Comparison of ENCODE assay signal across 8 cellular contexts in genomic region chr19:19053508-19054314, GRCh38. TPM values are rescaled to one million over a fixed set of nuclear protein-coding genes. Genes with fewer than 3 reads are reported as not detected.
DNase-seq lines count a peak whose midpoint lies in the region; ATAC-seq and TF ChIP-seq lines count a peak whose summit lies in the region.

No MANE protein-coding gene starts in this region.

- H3K9me3 Mint-ChIP-seq in naive thymus-derived CD4-positive, alpha-beta T cell = no peaks in the 10 kb centered on the region

- H3K27me3 Mint-ChIP-seq in naive thymus-derived CD4-positive, alpha-beta T cell = no peaks in the 10 kb centered on the region

- no peaks in the 10 kb centered on the region for H3K4me1 Mint-ChIP-seq in naive thymus-derived CD4-positive, alpha-beta T cell

- CTCF ChIA-PET in naive thymus-derived CD4-positive, alpha-beta T cell (lab: Charles Lee) = interaction anchor here (0.7 to 2.1 kb wide), 10 partner anchors 12 to 121 kb away, joined by 3 to 10 read pairs (median 5); no protein-coding TSS in a partner anchor

- no peak overlapping the region for H3K27ac Mint-ChIP-seq in naive thymus-derived CD4-positive, alpha-beta T cell

- no peaks in the 10 kb centered on the region for H3K9me3 ChIP-seq in naive thymus-derived CD4-positive, alpha-beta T cell (ENCODE audit: control insufficient read depth in 2 of 3, low read length in 3 of 3)
- H3K9me3 ChIP-seq in tibial artery = no peaks in the 10 kb centered on the region

- no peak overlapping the region for H3K4me3 Mint-ChIP-seq in naive thymus-derived CD4-positive, alpha-beta T cell

- peaks cover 0 to 12% (median 0%) of the 10 kb centered on the region in 5 donors for H3K36me3 Mint-ChIP-seq in naive thymus-derived CD4-positive, alpha-beta T cell

- no peak overlapping the region for H3K4me3 ChIP-seq in GM06990 (replicated peaks; ENCODE audit: low read depth, low read length)
- H3K4me3 ChIP-seq in epithelial cell of esophagus (ENCODE audit: low read length) = no peak overlapping the region
- H3K4me3 ChIP-seq in naive thymus-derived CD4-positive, alpha-beta T cell (ENCODE audit: low read length) = no peak overlapping the region
- no peak overlapping the region for H3K4me3 ChIP-seq in tibial artery

- intact Hi-C loops in naive thymus-derived CD4-positive, alpha-beta T cell (cut with micrococcal nuclease) = loop anchor here (1.0 to 2.0 kb wide), 6 partner anchors 57 to 171 kb away; partner anchors contain the start of gene TMEM161A (in 1 of the 2)
- intact Hi-C loops in tibial artery (cut with DNase I; ENCODE audit: low total_unique reads) = loop anchor here (5.0 kb wide), 3 partner anchors 64 to 124 kb away; partner anchors contain the start of gene TMEM161A

- peaks cover 36% of the 10 kb centered on the region for H3K36me3 ChIP-seq in GM06990 (ENCODE audit: control insufficient read depth, insufficient read depth, low read length)
- H3K36me3 ChIP-seq in naive thymus-derived CD4-positive, alpha-beta T cell (ENCODE audit: control insufficient read depth in 2 of 3, insufficient read depth in 3 of 3, low read length in 3 of 3) = peaks cover 0 to 65% (median 0%) of the 10 kb centered on the region in 3 experiments
- H3K36me3 ChIP-seq in tibial artery = peaks cover 26 to 82% (median 42%) of the 10 kb centered on the region in 3 donors

- H3K27ac ChIP-seq in naive thymus-derived CD4-positive, alpha-beta T cell (ENCODE audit: low read depth, low read length) = no peak overlapping the region
- no peak overlapping the region for H3K27ac ChIP-seq in tibial artery

- DNase-seq in GM06990 (ENCODE audit: extremely low read depth, insufficient read length) = no peak
- peak; percentile 56 for DNase-seq in NAMALWA (ENCODE audit: low spot score)
- DNase-seq in activated CD8-positive, alpha-beta memory T cell treated with anti-CD3 and anti-CD28 coated beads for 1 hour (ENCODE audit: extremely low read depth in 1 of 2, low read depth in 1 of 2) = peak; percentile 32 to 58
- DNase-seq in epithelial cell of esophagus (ENCODE audit: low read depth) = peak; percentile 45
- peak; percentile 28 to 70 (median 55) for DNase-seq in naive thymus-derived CD4-positive, alpha-beta T cell
- DNase-seq in tibial artery = no peak
- DNase-seq in NCI-H774 (lab: John Stamatoyannopoulos, UW) = no peak

- POLR2A ChIA-PET in naive thymus-derived CD4-positive, alpha-beta T cell (lab: Charles Lee) = interaction anchor here (0.6 to 1.0 kb wide), 2 partner anchors 86 to 96 kb away, joined by 3 read pairs; no protein-coding TSS in a partner anchor

- TF ChIP-seq CTCF in GM06990 (IDR thresholded peaks at IDR 0.05; ENCODE audit: insufficient read depth, low read length, poor library complexity, severe bottlenecking) = peak; percentile 76
- TF ChIP-seq CTCF in epithelial cell of esophagus (IDR thresholded peaks at IDR 0.05; ENCODE audit: insufficient read depth, low read depth, low read length, missing control alignments) = peak; percentile 56
- peak; percentile 61 to 68 for TF ChIP-seq CTCF in tibial artery (IDR thresholded peaks at IDR 0.05)

- H3K27me3 ChIP-seq in GM06990 (replicated peaks; ENCODE audit: control insufficient read depth, insufficient read depth, low read length) (no peaks in the 10 kb centered on the region), tibial artery (no peaks in the 10 kb centered on the region)
- no peaks in the 10 kb centered on the region for H3K27me3 ChIP-seq in naive thymus-derived CD4-positive, alpha-beta T cell (ENCODE audit: control insufficient read depth in 2 of 2, insufficient read depth in 2 of 2, low read length in 2 of 2)

- H3K4me1 ChIP-seq in naive thymus-derived CD4-positive, alpha-beta T cell (ENCODE audit: control insufficient read depth in 2 of 2, insufficient read depth in 2 of 2, low read length in 2 of 2) = no peaks in the 10 kb centered on the region
- H3K4me1 ChIP-seq in tibial artery = no peaks in the 10 kb centered on the region

- peak; percentile 72 for ATAC-seq in naive thymus-derived CD4-positive, alpha-beta T cell
- ATAC-seq in HG02759 (IDR thresholded peaks at IDR 0.05; ENCODE audit: unreplicated experiment) = no peak

RNA-seq across cellular contexts. Expression of gene SLC25A42, which starts 10.1 kb away (rescaled TPM):
- total RNA-seq in naive thymus-derived CD4-positive, alpha-beta T cell = 10 to 100 TPM; 19.0 to 36.1 (median 21.6) TPM
- polyA plus RNA-seq in naive thymus-derived CD4-positive, alpha-beta T cell = 10 to 100 TPM in 1 of 2 donors, 1 to 10 TPM in 1; 8.2 to 19.6 TPM

RNA-seq across cellular contexts. Expression of gene ARMC6, which starts 20.3 kb away (rescaled TPM):
- 10 to 100 TPM; 14.0 to 32.6 (median 15.0) TPM for total RNA-seq in naive thymus-derived CD4-positive, alpha-beta T cell
- polyA plus RNA-seq in naive thymus-derived CD4-positive, alpha-beta T cell = 10 to 100 TPM; 33.1 to 41.9 TPM

RNA-seq across cellular contexts. Expression of gene SUGP2, which starts 20.4 kb away (rescaled TPM):
- total RNA-seq in naive thymus-derived CD4-positive, alpha-beta T cell = 100 to 1,000 TPM; 116 to 145 (median 129) TPM
- polyA plus RNA-seq in naive thymus-derived CD4-positive, alpha-beta T cell = 10 to 100 TPM in 1 of 2 donors, 1 to 10 TPM in 1; 9.3 to 15.0 TPM

Comparison
In these comparisons a context has a peak if more than half of its experiments do, and no peak if none do; other contexts are left out.
1. DNase-seq: peak in NAMALWA (single experiment), activated CD8-positive, alpha-beta memory T cell treated with anti-CD3 and anti-CD28 coated beads for 1 hour (2 of 2), epithelial cell of esophagus (single experiment) and naive thymus-derived CD4-positive, alpha-beta T cell (9 of 9); none in GM06990 (single experiment), tibial artery (0 of 2) and NCI-H774 (single experiment).
2. Peak in every context shown above with its lines, with median percentiles within 50 percentile points of each other: CTCF ChIP-seq.